11 cellular contexts compared by ENCODE assay signal in the genomic region with DNA sequence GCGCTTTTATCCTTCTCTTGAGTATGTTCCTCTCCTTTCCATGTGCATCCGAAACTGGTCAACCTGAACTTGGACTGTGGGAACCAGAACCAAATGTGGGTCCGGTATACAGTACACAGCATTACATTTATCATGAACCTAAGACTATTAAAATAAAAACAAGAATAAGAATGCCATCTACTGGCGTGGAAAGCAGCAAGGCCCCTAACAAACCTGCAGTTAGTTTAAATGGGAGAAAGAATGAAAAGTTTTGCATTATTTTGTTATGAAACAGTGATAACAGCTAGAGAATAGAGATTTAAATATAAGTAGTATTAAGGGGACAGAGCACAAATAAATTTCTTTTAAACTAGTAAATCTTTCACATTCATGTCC.
DNase-seq lines count a peak whose midpoint lies in the region; ATAC-seq and TF ChIP-seq lines count a peak whose summit lies in the region.
"Had no signal": no experiment of that assay in that cellular context is flagged by ENCODE, and none has a peak within 500 bp of the region (broad histone marks: within the 10 kb centered on the region; RNA-seq: fewer than 3 reads in every experiment).

No MANE protein-coding gene starts in this region.

- DNase-seq in GM12865 (ENCODE audit: low read depth) (peak; percentile 14), right atrium auricular region (ENCODE audit: low spot score) (no peak), iPS-NIHi7 (ENCODE audit: extremely low spot score) (no peak)
- no peak for DNase-seq in activated effector memory CD4-positive, alpha-beta T cell treated with anti-CD3 and anti-CD28 coated beads, Interleukin-2, amount 50 U/mL, for 16 hours
- DNase-seq: activated CD4-positive, alpha-beta T cell treated with anti-CD3 and anti-CD28 coated beads, Interleukin-2, amount 10 ng/mL, durations not matched to agents 7 days and 5 days; central memory CD4-positive, alpha-beta T cell; stimulated activated CD4-positive, alpha-beta T cell treated with anti-CD3 and anti-CD28 coated beads, Interleukin-4, amount 100 ng/mL, for 1 hour had no signal

- no peaks in the 10 kb centered on the region for H3K9me3 ChIP-seq in right atrium auricular region

- ATAC-seq in GM19455 (IDR thresholded peaks at IDR 0.05; ENCODE audit: unreplicated experiment) (peak; percentile 24), HG03565 (IDR thresholded peaks at IDR 0.05; ENCODE audit: unreplicated experiment) (peak; percentile 38), GM21786 (IDR thresholded peaks at IDR 0.05; ENCODE audit: unreplicated experiment) (no peak)

- H3K27ac ChIP-seq in VCaP (no peak overlapping the region), right atrium auricular region (no peak overlapping the region)

- H3K27me3 ChIP-seq in right atrium auricular region: no peaks in the 10 kb centered on the region

- H3K4me3 ChIP-seq in GM12865 (ENCODE audit: low read depth, low read length) (no peak overlapping the region), right atrium auricular region (no peak overlapping the region)

- TF ChIP-seq CTCF in GM12865 (IDR thresholded peaks at IDR 0.05; ENCODE audit: insufficient read depth, low read depth, low read length, missing control alignments) (peak; percentile 22), VCaP (conservative IDR thresholded peaks at IDR 0.05) (peak; percentile 59), right atrium auricular region (IDR thresholded peaks at IDR 0.05) (no peak)

- H3K4me1 ChIP-seq in right atrium auricular region: no peaks in the 10 kb centered on the region

- no peaks in the 10 kb centered on the region for H3K36me3 ChIP-seq in right atrium auricular region

Comparison
In these comparisons a context has a peak if more than half of its experiments do, and no peak if none do; other contexts are left out.
1. CTCF ChIP-seq: peak in GM12865 (single experiment) and VCaP (single experiment); none in right atrium auricular region (0 of 2).